In genomic region chr2:211170843-211171242, GRCh38 we compare ENCODE assay signal across 23 cellular contexts.
"Had no signal": no experiment of that assay in that cellular context is flagged by ENCODE, and none has a peak within 500 bp of the region (broad histone marks: within the 10 kb centered on the region; RNA-seq: fewer than 3 reads in every experiment).

No MANE protein-coding gene starts in this region.

- H3K79me2 ChIP-seq: hepatocyte had no signal

- H3K4me1 ChIP-seq: esophagus muscularis mucosa, foreskin keratinocyte, gastroesophageal sphincter, heart left ventricle, left lung, lower lobe of right lung had no signal

- ATAC-seq: foreskin keratinocyte, gastroesophageal sphincter, heart left ventricle, left colon, left lung, left ventricle myocardium superior, lower lobe of right lung, mucosa of descending colon had no signal

- H3K4me2 ChIP-seq: hepatocyte had no signal

- FAIRE-seq: endothelial cell of umbilical vein had no signal

- H3K27me3 ChIP-seq: dorsolateral prefrontal cortex, esophagus muscularis mucosa, foreskin keratinocyte, gastroesophageal sphincter, heart left ventricle, hepatocyte, left lung had no signal

- DNase-seq: dermis blood vessel endothelial cell; dorsolateral prefrontal cortex; effector CD4-positive, alpha-beta T cell; effector memory CD4-positive, alpha-beta T cell; foreskin keratinocyte; heart left ventricle; hypothalamus; immature natural killer cell; islet precursor cell; kidney; kidney glomerular epithelial cell; left colon; left lung; left ventricle myocardium superior; lower lobe of right lung; mesendoderm; mucosa of descending colon; naive B cell had no signal

- H3K36me3 ChIP-seq: esophagus muscularis mucosa, gastroesophageal sphincter, heart left ventricle, left lung, lower lobe of right lung had no signal

- H2AFZ ChIP-seq: hepatocyte had no signal

- H3K9me3 ChIP-seq: esophagus muscularis mucosa, gastroesophageal sphincter, heart left ventricle, left lung, lower lobe of right lung, mucosa of descending colon had no signal

- H3K4me3 ChIP-seq: coronary artery, dorsolateral prefrontal cortex, esophagus muscularis mucosa, gastroesophageal sphincter, heart left ventricle, hepatocyte, left lung, lower lobe of right lung, mucosa of descending colon had no signal

- H3K27ac ChIP-seq: coronary artery, dorsolateral prefrontal cortex, esophagus muscularis mucosa, foreskin keratinocyte, gastroesophageal sphincter, heart left ventricle, hepatocyte, left lung, lower lobe of right lung had no signal
